Comparison of ENCODE assay signal across 2 cellular contexts in genomic region chr17:35086931-35087573, GRCh38.
TF ChIP-seq lines count a peak whose summit lies in the region.

No MANE protein-coding gene starts in this region.

TF ChIP-seq in SK-N-SH, 30 proteins besides CTCF, POLR2A, EP300 and RAD21 (continued from another document):
- TF ChIP-seq SMC3 (IDR thresholded peaks at IDR 0.05; ENCODE audit: low read depth, low read length), result no peak
- TF ChIP-seq IRF3 (IDR thresholded peaks at IDR 0.05; ENCODE audit: low read depth, low read length), result no peak
- TF ChIP-seq YY1 (IDR thresholded peaks at IDR 0.05; ENCODE audit: low read depth), result no peak
- no peak for TF ChIP-seq MEF2A (IDR thresholded peaks at IDR 0.05; ENCODE audit: borderline replicate concordance, low read depth)
- no peak for TF ChIP-seq USF1 (IDR thresholded peaks at IDR 0.05; ENCODE audit: borderline replicate concordance, low read depth)
- TF ChIP-seq RFX5 (IDR thresholded peaks at IDR 0.05; ENCODE audit: low read length), result no peak
- TF ChIP-seq, protein P1, sequence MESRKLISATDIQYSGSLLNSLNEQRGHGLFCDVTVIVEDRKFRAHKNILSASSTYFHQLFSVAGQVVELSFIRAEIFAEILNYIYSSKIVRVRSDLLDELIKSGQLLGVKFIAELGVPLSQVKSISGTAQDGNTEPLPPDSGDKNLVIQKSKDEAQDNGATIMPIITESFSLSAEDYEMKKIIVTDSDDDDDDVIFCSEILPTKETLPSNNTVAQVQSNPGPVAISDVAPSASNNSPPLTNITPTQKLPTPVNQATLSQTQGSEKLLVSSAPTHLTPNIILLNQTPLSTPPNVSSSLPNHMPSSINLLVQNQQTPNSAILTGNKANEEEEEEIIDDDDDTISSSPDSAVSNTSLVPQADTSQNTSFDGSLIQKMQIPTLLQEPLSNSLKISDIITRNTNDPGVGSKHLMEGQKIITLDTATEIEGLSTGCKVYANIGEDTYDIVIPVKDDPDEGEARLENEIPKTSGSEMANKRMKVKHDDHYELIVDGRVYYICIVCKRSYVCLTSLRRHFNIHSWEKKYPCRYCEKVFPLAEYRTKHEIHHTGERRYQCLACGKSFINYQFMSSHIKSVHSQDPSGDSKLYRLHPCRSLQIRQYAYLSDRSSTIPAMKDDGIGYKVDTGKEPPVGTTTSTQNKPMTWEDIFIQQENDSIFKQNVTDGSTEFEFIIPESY (IDR thresholded peaks at IDR 0.05; ENCODE audit: borderline replicate concordance, low read depth), result no peak
- TF ChIP-seq, protein P2, sequence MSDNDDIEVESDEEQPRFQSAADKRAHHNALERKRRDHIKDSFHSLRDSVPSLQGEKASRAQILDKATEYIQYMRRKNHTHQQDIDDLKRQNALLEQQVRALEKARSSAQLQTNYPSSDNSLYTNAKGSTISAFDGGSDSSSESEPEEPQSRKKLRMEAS (IDR thresholded peaks at IDR 0.05; ENCODE audit: low read depth), result no peak
- no peak for TF ChIP-seq NFIC (IDR thresholded peaks at IDR 0.05; ENCODE audit: borderline replicate concordance)
- no peak for TF ChIP-seq POLR2AphosphoS5 (IDR thresholded peaks at IDR 0.05; ENCODE audit: low read depth, low read length)
- no peak for TF ChIP-seq GATA2 (CRISPR knock-in tag; IDR thresholded peaks at IDR 0.05)
- TF ChIP-seq TEAD4 (IDR thresholded peaks at IDR 0.05; ENCODE audit: borderline replicate concordance, insufficient read depth), result no peak
- TF ChIP-seq NRF1 (IDR thresholded peaks at IDR 0.05; ENCODE audit: low read depth, low read length), result no peak
- no peak for TF ChIP-seq RXRA (IDR thresholded peaks at IDR 0.05; ENCODE audit: borderline replicate concordance, low read depth)
- no peak for TF ChIP-seq TAF1 (IDR thresholded peaks at IDR 0.05; ENCODE audit: borderline replicate concordance, low read depth, low read length)
- no peak for TF ChIP-seq EZH2phosphoT487 (IDR thresholded peaks at IDR 0.05; ENCODE audit: borderline replicate concordance, low read depth)

TF ChIP-seq in SK-N-SH treated with all-trans-retinoic acid at 6 μM for 48 hours, 23 proteins besides CTCF, POLR2A, EP300 and RAD21 (continued from another document):
- TF ChIP-seq SNAI2 (CRISPR knock-in tag; IDR thresholded peaks at IDR 0.05) (no peak), BACH2 (CRISPR knock-in tag; IDR thresholded peaks at IDR 0.05; ENCODE audit: borderline replicate concordance) (no peak), OSR1 (CRISPR knock-in tag; IDR thresholded peaks at IDR 0.05) (no peak), ESRRG (CRISPR knock-in tag; IDR thresholded peaks at IDR 0.05) (no peak), TOX (CRISPR knock-in tag; IDR thresholded peaks at IDR 0.05; ENCODE audit: borderline replicate concordance) (no peak), GLIS3 (CRISPR knock-in tag; IDR thresholded peaks at IDR 0.05) (no peak), PPARA (CRISPR knock-in tag; IDR thresholded peaks at IDR 0.05; ENCODE audit: borderline replicate concordance) (no peak)
- TF ChIP-seq, protein P3, sequence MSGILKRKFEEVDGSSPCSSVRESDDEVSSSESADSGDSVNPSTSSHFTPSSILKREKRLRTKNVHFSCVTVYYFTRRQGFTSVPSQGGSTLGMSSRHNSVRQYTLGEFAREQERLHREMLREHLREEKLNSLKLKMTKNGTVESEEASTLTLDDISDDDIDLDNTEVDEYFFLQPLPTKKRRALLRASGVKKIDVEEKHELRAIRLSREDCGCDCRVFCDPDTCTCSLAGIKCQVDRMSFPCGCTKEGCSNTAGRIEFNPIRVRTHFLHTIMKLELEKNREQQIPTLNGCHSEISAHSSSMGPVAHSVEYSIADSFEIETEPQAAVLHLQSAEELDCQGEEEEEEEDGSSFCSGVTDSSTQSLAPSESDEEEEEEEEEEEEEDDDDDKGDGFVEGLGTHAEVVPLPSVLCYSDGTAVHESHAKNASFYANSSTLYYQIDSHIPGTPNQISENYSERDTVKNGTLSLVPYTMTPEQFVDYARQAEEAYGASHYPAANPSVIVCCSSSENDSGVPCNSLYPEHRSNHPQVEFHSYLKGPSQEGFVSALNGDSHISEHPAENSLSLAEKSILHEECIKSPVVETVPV (CRISPR knock-in tag; IDR thresholded peaks at IDR 0.05), result no peak
